ENCODE assay signal across 1 cellular context in the genomic region with DNA sequence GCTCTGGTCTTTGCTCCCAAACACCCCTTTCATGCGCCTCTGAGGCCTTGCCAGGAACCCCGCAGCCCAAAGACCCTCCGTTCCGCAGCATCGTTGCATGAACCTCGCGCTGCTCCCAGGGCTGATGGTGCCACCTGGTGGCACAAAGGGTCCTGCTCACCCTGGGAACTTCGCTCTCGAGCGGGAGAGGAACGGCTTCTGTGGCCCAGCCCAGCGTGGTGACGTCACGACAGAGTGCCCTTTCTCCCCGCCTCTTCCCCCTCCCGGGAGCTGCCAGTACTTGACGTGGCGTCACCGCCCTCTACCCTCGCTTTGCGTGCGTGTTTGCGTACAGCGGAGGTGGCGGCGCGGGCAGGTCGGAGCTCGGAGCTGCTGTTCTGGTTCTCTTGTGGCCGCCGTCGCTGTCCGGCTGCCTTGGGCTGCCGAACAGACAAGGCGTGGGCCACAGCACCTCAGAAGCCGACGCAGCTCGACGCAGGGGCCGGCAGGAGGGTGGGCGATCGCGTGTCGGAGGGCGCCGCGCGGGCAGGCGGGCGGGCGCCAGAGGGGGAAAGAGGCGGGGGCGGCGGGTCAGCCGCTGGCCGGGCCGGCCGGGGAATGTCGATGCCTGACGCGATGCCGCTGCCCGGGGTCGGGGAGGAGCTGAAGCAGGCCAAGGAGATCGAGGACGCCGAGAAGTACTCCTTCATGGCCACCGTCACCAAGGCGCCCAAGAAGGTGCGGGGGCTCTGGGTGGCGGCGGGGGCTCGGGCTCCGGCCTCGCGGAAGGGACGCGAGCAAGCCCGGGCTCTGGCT.
TF ChIP-seq lines count a peak whose summit lies in the region.

A gene (plus strand): TSS at position 310 of the 795 bp plus-strand sequence. CDS start 288 bp downstream, at position 598.

TF ChIP-seq in HepG2, 621 proteins besides CTCF, POLR2A, EP300 and RAD21 (continued from another document and continues in another):
- TF ChIP-seq, protein P1, sequence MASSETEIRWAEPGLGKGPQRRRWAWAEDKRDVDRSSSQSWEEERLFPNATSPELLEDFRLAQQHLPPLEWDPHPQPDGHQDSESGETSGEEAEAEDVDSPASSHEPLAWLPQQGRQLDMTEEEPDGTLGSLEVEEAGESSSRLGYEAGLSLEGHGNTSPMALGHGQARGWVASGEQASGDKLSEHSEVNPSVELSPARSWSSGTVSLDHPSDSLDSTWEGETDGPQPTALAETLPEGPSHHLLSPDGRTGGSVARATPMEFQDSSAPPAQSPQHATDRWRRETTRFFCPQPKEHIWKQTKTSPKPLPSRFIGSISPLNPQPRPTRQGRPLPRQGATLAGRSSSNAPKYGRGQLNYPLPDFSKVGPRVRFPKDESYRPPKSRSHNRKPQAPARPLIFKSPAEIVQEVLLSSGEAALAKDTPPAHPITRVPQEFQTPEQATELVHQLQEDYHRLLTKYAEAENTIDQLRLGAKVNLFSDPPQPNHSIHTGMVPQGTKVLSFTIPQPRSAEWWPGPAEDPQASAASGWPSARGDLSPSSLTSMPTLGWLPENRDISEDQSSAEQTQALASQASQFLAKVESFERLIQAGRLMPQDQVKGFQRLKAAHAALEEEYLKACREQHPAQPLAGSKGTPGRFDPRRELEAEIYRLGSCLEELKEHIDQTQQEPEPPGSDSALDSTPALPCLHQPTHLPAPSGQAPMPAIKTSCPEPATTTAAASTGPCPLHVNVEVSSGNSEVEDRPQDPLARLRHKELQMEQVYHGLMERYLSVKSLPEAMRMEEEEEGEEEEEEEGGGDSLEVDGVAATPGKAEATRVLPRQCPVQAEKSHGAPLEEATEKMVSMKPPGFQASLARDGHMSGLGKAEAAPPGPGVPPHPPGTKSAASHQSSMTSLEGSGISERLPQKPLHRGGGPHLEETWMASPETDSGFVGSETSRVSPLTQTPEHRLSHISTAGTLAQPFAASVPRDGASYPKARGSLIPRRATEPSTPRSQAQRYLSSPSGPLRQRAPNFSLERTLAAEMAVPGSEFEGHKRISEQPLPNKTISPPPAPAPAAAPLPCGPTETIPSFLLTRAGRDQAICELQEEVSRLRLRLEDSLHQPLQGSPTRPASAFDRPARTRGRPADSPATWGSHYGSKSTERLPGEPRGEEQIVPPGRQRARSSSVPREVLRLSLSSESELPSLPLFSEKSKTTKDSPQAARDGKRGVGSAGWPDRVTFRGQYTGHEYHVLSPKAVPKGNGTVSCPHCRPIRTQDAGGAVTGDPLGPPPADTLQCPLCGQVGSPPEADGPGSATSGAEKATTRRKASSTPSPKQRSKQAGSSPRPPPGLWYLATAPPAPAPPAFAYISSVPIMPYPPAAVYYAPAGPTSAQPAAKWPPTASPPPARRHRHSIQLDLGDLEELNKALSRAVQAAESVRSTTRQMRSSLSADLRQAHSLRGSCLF (CRISPR knock-in tag; IDR thresholded peaks at IDR 0.05; ENCODE audit: borderline replicate concordance): no peak
- TF ChIP-seq, protein P2, sequence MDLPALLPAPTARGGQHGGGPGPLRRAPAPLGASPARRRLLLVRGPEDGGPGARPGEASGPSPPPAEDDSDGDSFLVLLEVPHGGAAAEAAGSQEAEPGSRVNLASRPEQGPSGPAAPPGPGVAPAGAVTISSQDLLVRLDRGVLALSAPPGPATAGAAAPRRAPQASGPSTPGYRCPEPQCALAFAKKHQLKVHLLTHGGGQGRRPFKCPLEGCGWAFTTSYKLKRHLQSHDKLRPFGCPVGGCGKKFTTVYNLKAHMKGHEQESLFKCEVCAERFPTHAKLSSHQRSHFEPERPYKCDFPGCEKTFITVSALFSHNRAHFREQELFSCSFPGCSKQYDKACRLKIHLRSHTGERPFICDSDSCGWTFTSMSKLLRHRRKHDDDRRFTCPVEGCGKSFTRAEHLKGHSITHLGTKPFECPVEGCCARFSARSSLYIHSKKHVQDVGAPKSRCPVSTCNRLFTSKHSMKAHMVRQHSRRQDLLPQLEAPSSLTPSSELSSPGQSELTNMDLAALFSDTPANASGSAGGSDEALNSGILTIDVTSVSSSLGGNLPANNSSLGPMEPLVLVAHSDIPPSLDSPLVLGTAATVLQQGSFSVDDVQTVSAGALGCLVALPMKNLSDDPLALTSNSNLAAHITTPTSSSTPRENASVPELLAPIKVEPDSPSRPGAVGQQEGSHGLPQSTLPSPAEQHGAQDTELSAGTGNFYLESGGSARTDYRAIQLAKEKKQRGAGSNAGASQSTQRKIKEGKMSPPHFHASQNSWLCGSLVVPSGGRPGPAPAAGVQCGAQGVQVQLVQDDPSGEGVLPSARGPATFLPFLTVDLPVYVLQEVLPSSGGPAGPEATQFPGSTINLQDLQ (CRISPR knock-in tag; IDR thresholded peaks at IDR 0.05): 0 out of 2 replicates have a peak, but pooled peaks have one; percentile 66
- TF ChIP-seq, protein P3, sequence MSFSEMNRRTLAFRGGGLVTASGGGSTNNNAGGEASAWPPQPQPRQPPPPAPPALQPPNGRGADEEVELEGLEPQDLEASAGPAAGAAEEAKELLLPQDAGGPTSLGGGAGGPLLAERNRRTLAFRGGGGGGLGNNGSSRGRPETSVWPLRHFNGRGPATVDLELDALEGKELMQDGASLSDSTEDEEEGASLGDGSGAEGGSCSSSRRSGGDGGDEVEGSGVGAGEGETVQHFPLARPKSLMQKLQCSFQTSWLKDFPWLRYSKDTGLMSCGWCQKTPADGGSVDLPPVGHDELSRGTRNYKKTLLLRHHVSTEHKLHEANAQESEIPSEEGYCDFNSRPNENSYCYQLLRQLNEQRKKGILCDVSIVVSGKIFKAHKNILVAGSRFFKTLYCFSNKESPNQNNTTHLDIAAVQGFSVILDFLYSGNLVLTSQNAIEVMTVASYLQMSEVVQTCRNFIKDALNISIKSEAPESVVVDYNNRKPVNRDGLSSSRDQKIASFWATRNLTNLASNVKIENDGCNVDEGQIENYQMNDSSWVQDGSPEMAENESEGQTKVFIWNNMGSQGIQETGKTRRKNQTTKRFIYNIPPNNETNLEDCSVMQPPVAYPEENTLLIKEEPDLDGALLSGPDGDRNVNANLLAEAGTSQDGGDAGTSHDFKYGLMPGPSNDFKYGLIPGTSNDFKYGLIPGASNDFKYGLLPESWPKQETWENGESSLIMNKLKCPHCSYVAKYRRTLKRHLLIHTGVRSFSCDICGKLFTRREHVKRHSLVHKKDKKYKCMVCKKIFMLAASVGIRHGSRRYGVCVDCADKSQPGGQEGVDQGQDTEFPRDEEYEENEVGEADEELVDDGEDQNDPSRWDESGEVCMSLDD (CRISPR knock-in tag; IDR thresholded peaks at IDR 0.05; ENCODE audit: borderline replicate concordance): no peak
- TF ChIP-seq ZNF224 (CRISPR knock-in tag; IDR thresholded peaks at IDR 0.05) (peak; percentile 37; the same call in 1 of the 2 replicates), ZNF543 (CRISPR knock-in tag; IDR thresholded peaks at IDR 0.05) (0 out of 2 replicates have a peak, but pooled peaks have one; percentile 17), TEAD3 (CRISPR knock-in tag; optimal IDR thresholded peaks at IDR 0.05; ENCODE audit: borderline replicate concordance) (peak; percentile 84), IRF2 (CRISPR knock-in tag; IDR thresholded peaks at IDR 0.05) (peak; percentile 96), STAG1 (CRISPR knock-in tag; IDR thresholded peaks at IDR 0.05) (peak; percentile 100), ZNF563 (CRISPR knock-in tag; IDR thresholded peaks at IDR 0.05) (peak; percentile 86), ZNF350 (CRISPR knock-in tag; IDR thresholded peaks at IDR 0.05; ENCODE audit: borderline replicate concordance, low read depth) (peak; percentile 95), MTA1 (CRISPR knock-in tag; IDR thresholded peaks at IDR 0.05; ENCODE audit: borderline replicate concordance) (peak; percentile 63; the same call in 1 of the 2 replicates), SSRP1 (CRISPR knock-in tag; IDR thresholded peaks at IDR 0.05) (no peak), KDM6A (CRISPR knock-in tag; IDR thresholded peaks at IDR 0.05; ENCODE audit: low read depth) (0 out of 2 replicates have a peak, but pooled peaks have one; percentile 35), TP53 (CRISPR knock-in tag; conservative IDR thresholded peaks at IDR 0.05) (no peak), ZNF44 (CRISPR knock-in tag; IDR thresholded peaks at IDR 0.05) (no peak), MYNN (CRISPR knock-in tag; IDR thresholded peaks at IDR 0.05; ENCODE audit: low read depth) (no peak), FOSL1 (CRISPR knock-in tag; IDR thresholded peaks at IDR 0.05; ENCODE audit: borderline replicate concordance) (no peak), ZNF441 (CRISPR knock-in tag; IDR thresholded peaks at IDR 0.05; ENCODE audit: borderline replicate concordance) (peak; percentile 80), YY1 (IDR thresholded peaks at IDR 0.05; ENCODE audit: insufficient read depth, insufficient replicate concordance, low read depth, low read length) (peak; percentile 95), JARID2 (CRISPR knock-in tag; IDR thresholded peaks at IDR 0.05; ENCODE audit: insufficient replicate concordance) (no peak), ZSCAN22 (CRISPR knock-in tag; IDR thresholded peaks at IDR 0.05) (peak; percentile 27; the same call in 1 of the 2 replicates), ARNT (IDR thresholded peaks at IDR 0.05) (no peak), SMARCE1 (IDR thresholded peaks at IDR 0.05; ENCODE audit: borderline replicate concordance) (no peak), MLLT10 (CRISPR knock-in tag; IDR thresholded peaks at IDR 0.05) (no peak), AKAP8 (CRISPR knock-in tag; IDR thresholded peaks at IDR 0.05) (no peak), ZFP41 (CRISPR knock-in tag; IDR thresholded peaks at IDR 0.05; ENCODE audit: borderline replicate concordance) (no peak), ZNF232 (CRISPR knock-in tag; IDR thresholded peaks at IDR 0.05; ENCODE audit: borderline replicate concordance) (peak; percentile 14; the same call in 1 of the 2 replicates), ZNF850 (CRISPR knock-in tag; conservative IDR thresholded peaks at IDR 0.05) (no peak), ZC3H4 (CRISPR knock-in tag; IDR thresholded peaks at IDR 0.05; ENCODE audit: borderline replicate concordance) (no peak; the same call in 1 of the 2 replicates)
- TF ChIP-seq, protein P4, sequence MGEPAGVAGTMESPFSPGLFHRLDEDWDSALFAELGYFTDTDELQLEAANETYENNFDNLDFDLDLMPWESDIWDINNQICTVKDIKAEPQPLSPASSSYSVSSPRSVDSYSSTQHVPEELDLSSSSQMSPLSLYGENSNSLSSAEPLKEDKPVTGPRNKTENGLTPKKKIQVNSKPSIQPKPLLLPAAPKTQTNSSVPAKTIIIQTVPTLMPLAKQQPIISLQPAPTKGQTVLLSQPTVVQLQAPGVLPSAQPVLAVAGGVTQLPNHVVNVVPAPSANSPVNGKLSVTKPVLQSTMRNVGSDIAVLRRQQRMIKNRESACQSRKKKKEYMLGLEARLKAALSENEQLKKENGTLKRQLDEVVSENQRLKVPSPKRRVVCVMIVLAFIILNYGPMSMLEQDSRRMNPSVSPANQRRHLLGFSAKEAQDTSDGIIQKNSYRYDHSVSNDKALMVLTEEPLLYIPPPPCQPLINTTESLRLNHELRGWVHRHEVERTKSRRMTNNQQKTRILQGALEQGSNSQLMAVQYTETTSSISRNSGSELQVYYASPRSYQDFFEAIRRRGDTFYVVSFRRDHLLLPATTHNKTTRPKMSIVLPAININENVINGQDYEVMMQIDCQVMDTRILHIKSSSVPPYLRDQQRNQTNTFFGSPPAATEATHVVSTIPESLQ (CRISPR knock-in tag; conservative IDR thresholded peaks at IDR 0.05): 0 out of 2 replicates have a peak, but pooled peaks have one; percentile 87
- TF ChIP-seq, protein P5, sequence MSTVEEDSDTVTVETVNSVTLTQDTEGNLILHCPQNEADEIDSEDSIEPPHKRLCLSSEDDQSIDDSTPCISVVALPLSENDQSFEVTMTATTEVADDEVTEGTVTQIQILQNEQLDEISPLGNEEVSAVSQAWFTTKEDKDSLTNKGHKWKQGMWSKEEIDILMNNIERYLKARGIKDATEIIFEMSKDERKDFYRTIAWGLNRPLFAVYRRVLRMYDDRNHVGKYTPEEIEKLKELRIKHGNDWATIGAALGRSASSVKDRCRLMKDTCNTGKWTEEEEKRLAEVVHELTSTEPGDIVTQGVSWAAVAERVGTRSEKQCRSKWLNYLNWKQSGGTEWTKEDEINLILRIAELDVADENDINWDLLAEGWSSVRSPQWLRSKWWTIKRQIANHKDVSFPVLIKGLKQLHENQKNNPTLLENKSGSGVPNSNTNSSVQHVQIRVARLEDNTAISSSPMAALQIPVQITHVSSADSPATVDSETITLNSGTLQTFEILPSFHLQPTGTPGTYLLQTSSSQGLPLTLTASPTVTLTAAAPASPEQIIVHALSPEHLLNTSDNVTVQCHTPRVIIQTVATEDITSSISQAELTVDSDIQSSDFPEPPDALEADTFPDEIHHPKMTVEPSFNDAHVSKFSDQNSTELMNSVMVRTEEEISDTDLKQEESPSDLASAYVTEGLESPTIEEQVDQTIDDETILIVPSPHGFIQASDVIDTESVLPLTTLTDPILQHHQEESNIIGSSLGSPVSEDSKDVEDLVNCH (CRISPR knock-in tag; IDR thresholded peaks at IDR 0.05): peak; percentile 27; the same call in 1 of the 2 replicates
- TF ChIP-seq, protein P6, sequence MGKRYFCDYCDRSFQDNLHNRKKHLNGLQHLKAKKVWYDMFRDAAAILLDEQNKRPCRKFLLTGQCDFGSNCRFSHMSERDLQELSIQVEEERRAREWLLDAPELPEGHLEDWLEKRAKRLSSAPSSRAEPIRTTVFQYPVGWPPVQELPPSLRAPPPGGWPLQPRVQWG (CRISPR knock-in tag; IDR thresholded peaks at IDR 0.05; ENCODE audit: borderline replicate concordance, low read depth): no peak
- TF ChIP-seq, protein P7, sequence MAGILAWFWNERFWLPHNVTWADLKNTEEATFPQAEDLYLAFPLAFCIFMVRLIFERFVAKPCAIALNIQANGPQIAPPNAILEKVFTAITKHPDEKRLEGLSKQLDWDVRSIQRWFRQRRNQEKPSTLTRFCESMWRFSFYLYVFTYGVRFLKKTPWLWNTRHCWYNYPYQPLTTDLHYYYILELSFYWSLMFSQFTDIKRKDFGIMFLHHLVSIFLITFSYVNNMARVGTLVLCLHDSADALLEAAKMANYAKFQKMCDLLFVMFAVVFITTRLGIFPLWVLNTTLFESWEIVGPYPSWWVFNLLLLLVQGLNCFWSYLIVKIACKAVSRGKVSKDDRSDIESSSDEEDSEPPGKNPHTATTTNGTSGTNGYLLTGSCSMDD (CRISPR knock-in tag; IDR thresholded peaks at IDR 0.05): no peak
- TF ChIP-seq, protein P8, sequence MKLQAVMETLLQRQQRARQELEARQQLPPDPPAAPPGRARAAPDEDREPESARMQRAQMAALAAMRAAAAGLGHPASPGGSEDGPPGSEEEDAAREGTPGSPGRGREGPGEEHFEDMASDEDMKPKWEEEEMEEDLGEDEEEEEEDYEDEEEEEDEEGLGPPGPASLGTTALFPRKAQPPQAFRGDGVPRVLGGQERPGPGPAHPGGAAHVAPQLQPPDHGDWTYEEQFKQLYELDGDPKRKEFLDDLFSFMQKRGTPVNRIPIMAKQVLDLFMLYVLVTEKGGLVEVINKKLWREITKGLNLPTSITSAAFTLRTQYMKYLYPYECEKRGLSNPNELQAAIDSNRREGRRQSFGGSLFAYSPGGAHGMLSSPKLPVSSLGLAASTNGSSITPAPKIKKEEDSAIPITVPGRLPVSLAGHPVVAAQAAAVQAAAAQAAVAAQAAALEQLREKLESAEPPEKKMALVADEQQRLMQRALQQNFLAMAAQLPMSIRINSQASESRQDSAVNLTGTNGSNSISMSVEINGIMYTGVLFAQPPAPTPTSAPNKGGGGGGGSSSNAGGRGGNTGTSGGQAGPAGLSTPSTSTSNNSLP (IDR thresholded peaks at IDR 0.05; ENCODE audit: low read depth, low read length): 0 out of 2 replicates have a peak, but pooled peaks have one; percentile 25
